8 cellular contexts compared by ENCODE assay signal in genomic region chr17:77371117-77371887, GRCh38.
DNase-seq lines count a peak whose midpoint lies in the region; ATAC-seq, FAIRE-seq and TF ChIP-seq lines count a peak whose summit lies in the region.

No MANE protein-coding gene starts in this region.

- BruUV-seq in Panc1 (replicated peaks; lab: Mats Ljungman, UMichigan): TSS peak; percentile 2

- DNase-seq in GM12891 (ENCODE audit: insufficient read length, low spot score) (no peak), Panc1 (ENCODE audit: low read depth, low spot score) (no peak), cardiac muscle cell (ENCODE audit: low read depth in 1 of 2, low spot score in 1 of 2) (peak in 1 of 2 donors; percentile 52), gastrocnemius medialis (peak in 1 of 2 donors; percentile 60), urothelium cell line (ENCODE audit: low spot score) (no peak)

- intact Hi-C loops in Panc1 (cut with micrococcal nuclease; ENCODE audit: unreplicated experiment) (no loop called here), gastrocnemius medialis (cut with DNase I; ENCODE audit: low total_unique reads) (loop anchor here (5.0 kb wide), 1 partner anchor 39 kb away; no protein-coding TSS in a partner anchor)

- H3K9me3 ChIP-seq in Panc1 (ENCODE audit: control insufficient read depth, insufficient read depth, low read depth, low read length) (no peaks in the 10 kb centered on the region), cardiac muscle cell (ENCODE audit: low read depth) (no peaks in the 10 kb centered on the region), gastrocnemius medialis (no peaks in the 10 kb centered on the region)

- H3K27ac ChIP-seq in Panc1 (ENCODE audit: low read length) (peak overlapping the region; percentile 74), cardiac muscle cell (peak overlapping the region; percentile 82), gastrocnemius medialis (peak overlapping the region; percentile 85 to 96 (median 89))

- FAIRE-seq in GM12891 (lab: Jason Lieb, UNC): peak; percentile 87
- no peak for FAIRE-seq in urothelium cell line (lab: Jason Lieb, UNC)

- ATAC-seq in Panc1 (no peak), gastrocnemius medialis (peak in 1 of 2 donors; percentile 17), GM19351 (IDR thresholded peaks at IDR 0.05; ENCODE audit: unreplicated experiment) (no peak), GM18519 (IDR thresholded peaks at IDR 0.05; ENCODE audit: low FRiP score, unreplicated experiment) (no peak), GM18873 (IDR thresholded peaks at IDR 0.05; ENCODE audit: low FRiP score, unreplicated experiment) (no peak)

- TF ChIP-seq POLR2A in GM12891 (IDR thresholded peaks at IDR 0.05; ENCODE audit: low read depth, low read length) (no peak), gastrocnemius medialis (IDR thresholded peaks at IDR 0.05) (no peak)

- H3K36me3 ChIP-seq in Panc1 (ENCODE audit: control insufficient read depth, insufficient read depth, low read length) (no peaks in the 10 kb centered on the region), cardiac muscle cell (no peaks in the 10 kb centered on the region), gastrocnemius medialis (no peaks in the 10 kb centered on the region)

- in situ Hi-C loops in Panc1 (cut with HindIII; ENCODE audit: low pct_unique_long_range_greater_than_20kb, low sequenced_read_pairs): no loop called here
- in situ Hi-C loops in gastrocnemius medialis (cut with MboI; ENCODE audit: low sequenced_read_pairs in 4 of 4): no loop called here

- H3K4me3 ChIP-seq in Panc1 (ENCODE audit: low read depth in 2 of 2, low read length in 2 of 2) (no peak overlapping the region), cardiac muscle cell (no peak overlapping the region), gastrocnemius medialis (peak overlapping the region in 1 of 4 donors; percentile 11)

- CTCF ChIA-PET in Panc1 (lab: Charles Lee): no interaction called here

- TF ChIP-seq CTCF in Panc1 (IDR thresholded peaks at IDR 0.05) (no peak), cardiac muscle cell (IDR thresholded peaks at IDR 0.05; ENCODE audit: low read depth, low read length) (no peak), gastrocnemius medialis (IDR thresholded peaks at IDR 0.05 in 4 of 5, conservative IDR thresholded peaks at IDR 0.05 in 1 of 5) (no peak)

- H3K27me3 ChIP-seq in Panc1 (ENCODE audit: control insufficient read depth, insufficient read depth, low read length): no peaks in the 10 kb centered on the region
- H3K27me3 ChIP-seq in cardiac muscle cell: no peaks in the 10 kb centered on the region
- H3K27me3 ChIP-seq in gastrocnemius medialis: no peaks in the 10 kb centered on the region

- H3K4me1 ChIP-seq in Panc1 (ENCODE audit: control insufficient read depth, insufficient read depth, low read length) (peaks cover 83% of the 10 kb centered on the region), cardiac muscle cell (ENCODE audit: low read depth) (peaks cover 39% of the 10 kb centered on the region), gastrocnemius medialis (peaks cover 63 to 65% of the 10 kb centered on the region in 2 donors)

- POLR2A ChIA-PET in Panc1 (lab: Charles Lee): interaction anchor here (0.7 kb wide), 1 partner anchor 30 kb away, joined by 4 read pairs; no protein-coding TSS in a partner anchor

TF ChIP-seq in GM12891, 5 proteins besides CTCF, POLR2A, EP300 and RAD21:
- TF ChIP-seq POU2F2 (IDR thresholded peaks at IDR 0.05; ENCODE audit: low read depth, low read length) (no peak), PAX5 (IDR thresholded peaks at IDR 0.05; ENCODE audit: insufficient read depth, low read length, severe bottlenecking) (no peak), TAF1 (IDR thresholded peaks at IDR 0.05; ENCODE audit: low read depth, low read length) (no peak), SPI1 (IDR thresholded peaks at IDR 0.05; ENCODE audit: low read depth, low read length) (no peak), POLR2AphosphoS5 (IDR thresholded peaks at IDR 0.05; ENCODE audit: low read depth, low read length) (no peak)
